1 cellular context compared by ENCODE assay signal in the genomic region with DNA sequence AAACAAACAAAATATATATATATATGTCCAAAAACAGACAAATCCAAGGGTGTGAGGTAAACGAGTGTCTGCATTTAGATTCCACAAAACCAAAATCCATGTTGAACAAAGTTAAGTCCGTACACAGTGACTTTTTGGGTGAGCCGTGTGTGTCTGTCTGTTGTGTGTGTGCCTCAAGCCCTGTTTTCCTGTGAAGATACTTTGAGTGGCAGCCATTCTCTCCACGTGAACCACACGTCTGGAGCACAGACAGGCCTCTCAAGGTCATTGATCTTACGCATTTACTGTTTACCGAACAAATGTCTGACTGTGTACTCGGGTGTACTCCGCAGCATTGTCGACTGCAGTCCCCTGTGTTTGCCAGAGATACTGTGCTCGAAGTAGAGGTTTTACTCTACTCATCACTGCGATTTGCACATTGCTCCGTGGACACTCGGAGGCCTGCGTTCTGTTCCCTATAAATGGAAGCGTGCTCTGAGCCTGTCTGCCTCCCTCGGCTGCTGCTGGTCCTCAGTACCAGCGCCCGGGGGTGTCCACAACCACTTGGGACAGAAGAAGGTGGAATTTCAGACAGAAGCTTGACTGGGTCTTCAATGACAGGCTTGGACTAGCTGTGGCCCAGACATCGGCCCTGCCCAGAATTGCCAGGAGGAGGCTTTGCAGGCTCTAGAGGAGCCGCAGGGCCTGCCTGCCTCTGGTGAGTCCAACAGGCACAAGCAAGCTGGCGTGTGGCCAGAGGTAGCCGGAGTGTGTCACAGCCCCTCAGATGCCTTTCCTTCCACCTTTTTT.
A peak's percentile ranks its signal among the peaks of the same experiment; 100 is the strongest.
TF ChIP-seq lines count a peak whose summit lies in the region.

No MANE protein-coding gene starts in this region.

TF ChIP-seq in K562, 482 proteins besides CTCF, POLR2A, EP300 and RAD21 (continued from another document):
- TF ChIP-seq, protein P1, sequence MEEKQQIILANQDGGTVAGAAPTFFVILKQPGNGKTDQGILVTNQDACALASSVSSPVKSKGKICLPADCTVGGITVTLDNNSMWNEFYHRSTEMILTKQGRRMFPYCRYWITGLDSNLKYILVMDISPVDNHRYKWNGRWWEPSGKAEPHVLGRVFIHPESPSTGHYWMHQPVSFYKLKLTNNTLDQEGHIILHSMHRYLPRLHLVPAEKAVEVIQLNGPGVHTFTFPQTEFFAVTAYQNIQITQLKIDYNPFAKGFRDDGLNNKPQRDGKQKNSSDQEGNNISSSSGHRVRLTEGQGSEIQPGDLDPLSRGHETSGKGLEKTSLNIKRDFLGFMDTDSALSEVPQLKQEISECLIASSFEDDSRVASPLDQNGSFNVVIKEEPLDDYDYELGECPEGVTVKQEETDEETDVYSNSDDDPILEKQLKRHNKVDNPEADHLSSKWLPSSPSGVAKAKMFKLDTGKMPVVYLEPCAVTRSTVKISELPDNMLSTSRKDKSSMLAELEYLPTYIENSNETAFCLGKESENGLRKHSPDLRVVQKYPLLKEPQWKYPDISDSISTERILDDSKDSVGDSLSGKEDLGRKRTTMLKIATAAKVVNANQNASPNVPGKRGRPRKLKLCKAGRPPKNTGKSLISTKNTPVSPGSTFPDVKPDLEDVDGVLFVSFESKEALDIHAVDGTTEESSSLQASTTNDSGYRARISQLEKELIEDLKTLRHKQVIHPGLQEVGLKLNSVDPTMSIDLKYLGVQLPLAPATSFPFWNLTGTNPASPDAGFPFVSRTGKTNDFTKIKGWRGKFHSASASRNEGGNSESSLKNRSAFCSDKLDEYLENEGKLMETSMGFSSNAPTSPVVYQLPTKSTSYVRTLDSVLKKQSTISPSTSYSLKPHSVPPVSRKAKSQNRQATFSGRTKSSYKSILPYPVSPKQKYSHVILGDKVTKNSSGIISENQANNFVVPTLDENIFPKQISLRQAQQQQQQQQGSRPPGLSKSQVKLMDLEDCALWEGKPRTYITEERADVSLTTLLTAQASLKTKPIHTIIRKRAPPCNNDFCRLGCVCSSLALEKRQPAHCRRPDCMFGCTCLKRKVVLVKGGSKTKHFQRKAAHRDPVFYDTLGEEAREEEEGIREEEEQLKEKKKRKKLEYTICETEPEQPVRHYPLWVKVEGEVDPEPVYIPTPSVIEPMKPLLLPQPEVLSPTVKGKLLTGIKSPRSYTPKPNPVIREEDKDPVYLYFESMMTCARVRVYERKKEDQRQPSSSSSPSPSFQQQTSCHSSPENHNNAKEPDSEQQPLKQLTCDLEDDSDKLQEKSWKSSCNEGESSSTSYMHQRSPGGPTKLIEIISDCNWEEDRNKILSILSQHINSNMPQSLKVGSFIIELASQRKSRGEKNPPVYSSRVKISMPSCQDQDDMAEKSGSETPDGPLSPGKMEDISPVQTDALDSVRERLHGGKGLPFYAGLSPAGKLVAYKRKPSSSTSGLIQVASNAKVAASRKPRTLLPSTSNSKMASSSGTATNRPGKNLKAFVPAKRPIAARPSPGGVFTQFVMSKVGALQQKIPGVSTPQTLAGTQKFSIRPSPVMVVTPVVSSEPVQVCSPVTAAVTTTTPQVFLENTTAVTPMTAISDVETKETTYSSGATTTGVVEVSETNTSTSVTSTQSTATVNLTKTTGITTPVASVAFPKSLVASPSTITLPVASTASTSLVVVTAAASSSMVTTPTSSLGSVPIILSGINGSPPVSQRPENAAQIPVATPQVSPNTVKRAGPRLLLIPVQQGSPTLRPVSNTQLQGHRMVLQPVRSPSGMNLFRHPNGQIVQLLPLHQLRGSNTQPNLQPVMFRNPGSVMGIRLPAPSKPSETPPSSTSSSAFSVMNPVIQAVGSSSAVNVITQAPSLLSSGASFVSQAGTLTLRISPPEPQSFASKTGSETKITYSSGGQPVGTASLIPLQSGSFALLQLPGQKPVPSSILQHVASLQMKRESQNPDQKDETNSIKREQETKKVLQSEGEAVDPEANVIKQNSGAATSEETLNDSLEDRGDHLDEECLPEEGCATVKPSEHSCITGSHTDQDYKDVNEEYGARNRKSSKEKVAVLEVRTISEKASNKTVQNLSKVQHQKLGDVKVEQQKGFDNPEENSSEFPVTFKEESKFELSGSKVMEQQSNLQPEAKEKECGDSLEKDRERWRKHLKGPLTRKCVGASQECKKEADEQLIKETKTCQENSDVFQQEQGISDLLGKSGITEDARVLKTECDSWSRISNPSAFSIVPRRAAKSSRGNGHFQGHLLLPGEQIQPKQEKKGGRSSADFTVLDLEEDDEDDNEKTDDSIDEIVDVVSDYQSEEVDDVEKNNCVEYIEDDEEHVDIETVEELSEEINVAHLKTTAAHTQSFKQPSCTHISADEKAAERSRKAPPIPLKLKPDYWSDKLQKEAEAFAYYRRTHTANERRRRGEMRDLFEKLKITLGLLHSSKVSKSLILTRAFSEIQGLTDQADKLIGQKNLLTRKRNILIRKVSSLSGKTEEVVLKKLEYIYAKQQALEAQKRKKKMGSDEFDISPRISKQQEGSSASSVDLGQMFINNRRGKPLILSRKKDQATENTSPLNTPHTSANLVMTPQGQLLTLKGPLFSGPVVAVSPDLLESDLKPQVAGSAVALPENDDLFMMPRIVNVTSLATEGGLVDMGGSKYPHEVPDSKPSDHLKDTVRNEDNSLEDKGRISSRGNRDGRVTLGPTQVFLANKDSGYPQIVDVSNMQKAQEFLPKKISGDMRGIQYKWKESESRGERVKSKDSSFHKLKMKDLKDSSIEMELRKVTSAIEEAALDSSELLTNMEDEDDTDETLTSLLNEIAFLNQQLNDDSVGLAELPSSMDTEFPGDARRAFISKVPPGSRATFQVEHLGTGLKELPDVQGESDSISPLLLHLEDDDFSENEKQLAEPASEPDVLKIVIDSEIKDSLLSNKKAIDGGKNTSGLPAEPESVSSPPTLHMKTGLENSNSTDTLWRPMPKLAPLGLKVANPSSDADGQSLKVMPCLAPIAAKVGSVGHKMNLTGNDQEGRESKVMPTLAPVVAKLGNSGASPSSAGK (IDR thresholded peaks at IDR 0.05), result peak; percentile 23
